In genomic region chr3:58383904-58384303, GRCh38 we compare ENCODE assay signal across 1 cellular context.
TF ChIP-seq lines count a peak whose summit lies in the region.

No MANE protein-coding gene starts in this region.

TF ChIP-seq in HepG2, 621 proteins besides CTCF, POLR2A, EP300 and RAD21:
- no peak for TF ChIP-seq CREB3 (CRISPR knock-in tag; IDR thresholded peaks at IDR 0.05)
- TF ChIP-seq ZSCAN12 (CRISPR knock-in tag; IDR thresholded peaks at IDR 0.05) = no peak
- TF ChIP-seq GLI4 (CRISPR knock-in tag; IDR thresholded peaks at IDR 0.05; ENCODE audit: borderline replicate concordance) = no peak
- no peak for TF ChIP-seq MYC (CRISPR knock-in tag; IDR thresholded peaks at IDR 0.05; ENCODE audit: borderline replicate concordance)
- TF ChIP-seq ZNF777 (CRISPR knock-in tag; IDR thresholded peaks at IDR 0.05) = no peak
- TF ChIP-seq BRF2 (CRISPR knock-in tag; IDR thresholded peaks at IDR 0.05) = no peak
- TF ChIP-seq NPAS2 (CRISPR knock-in tag; IDR thresholded peaks at IDR 0.05; ENCODE audit: borderline replicate concordance) = no peak
- TF ChIP-seq ZNF775 (CRISPR knock-in tag; IDR thresholded peaks at IDR 0.05; ENCODE audit: borderline replicate concordance) = no peak
- TF ChIP-seq, protein P1, sequence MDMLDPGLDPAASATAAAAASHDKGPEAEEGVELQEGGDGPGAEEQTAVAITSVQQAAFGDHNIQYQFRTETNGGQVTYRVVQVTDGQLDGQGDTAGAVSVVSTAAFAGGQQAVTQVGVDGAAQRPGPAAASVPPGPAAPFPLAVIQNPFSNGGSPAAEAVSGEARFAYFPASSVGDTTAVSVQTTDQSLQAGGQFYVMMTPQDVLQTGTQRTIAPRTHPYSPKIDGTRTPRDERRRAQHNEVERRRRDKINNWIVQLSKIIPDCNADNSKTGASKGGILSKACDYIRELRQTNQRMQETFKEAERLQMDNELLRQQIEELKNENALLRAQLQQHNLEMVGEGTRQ (IDR thresholded peaks at IDR 0.05; ENCODE audit: low read depth, low read length) = no peak
- TF ChIP-seq, protein P1 (CRISPR knock-in tag; IDR thresholded peaks at IDR 0.05; ENCODE audit: borderline replicate concordance) = no peak
- TF ChIP-seq HOXA9 (CRISPR knock-in tag; IDR thresholded peaks at IDR 0.05; ENCODE audit: borderline replicate concordance) = no peak
- no peak for TF ChIP-seq NFE2 (CRISPR knock-in tag; IDR thresholded peaks at IDR 0.05)
- TF ChIP-seq, protein P2, sequence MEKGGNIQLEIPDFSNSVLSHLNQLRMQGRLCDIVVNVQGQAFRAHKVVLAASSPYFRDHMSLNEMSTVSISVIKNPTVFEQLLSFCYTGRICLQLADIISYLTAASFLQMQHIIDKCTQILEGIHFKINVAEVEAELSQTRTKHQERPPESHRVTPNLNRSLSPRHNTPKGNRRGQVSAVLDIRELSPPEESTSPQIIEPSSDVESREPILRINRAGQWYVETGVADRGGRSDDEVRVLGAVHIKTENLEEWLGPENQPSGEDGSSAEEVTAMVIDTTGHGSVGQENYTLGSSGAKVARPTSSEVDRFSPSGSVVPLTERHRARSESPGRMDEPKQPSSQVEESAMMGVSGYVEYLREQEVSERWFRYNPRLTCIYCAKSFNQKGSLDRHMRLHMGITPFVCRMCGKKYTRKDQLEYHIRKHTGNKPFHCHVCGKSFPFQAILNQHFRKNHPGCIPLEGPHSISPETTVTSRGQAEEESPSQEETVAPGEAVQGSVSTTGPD (CRISPR knock-in tag; IDR thresholded peaks at IDR 0.05) = no peak
- TF ChIP-seq SKI (IDR thresholded peaks at IDR 0.05; ENCODE audit: partially characterized antibody) = no peak
- TF ChIP-seq CREM (IDR thresholded peaks at IDR 0.05) = no peak
- no peak for TF ChIP-seq CREM (CRISPR knock-in tag; IDR thresholded peaks at IDR 0.05)
- no peak for TF ChIP-seq ZFP82 (CRISPR knock-in tag; IDR thresholded peaks at IDR 0.05; ENCODE audit: borderline replicate concordance)
